Comparison of ENCODE assay signal across 8 cellular contexts in genomic region chr10:120423350-120424197, GRCh38. TPM values are rescaled to one million over a fixed set of nuclear protein-coding genes. Genes with fewer than 3 reads are reported as not detected.
DNase-seq lines count a peak whose midpoint lies in the region; ATAC-seq and TF ChIP-seq lines count a peak whose summit lies in the region.

No MANE protein-coding gene starts in this region.

- no peak overlapping the region for H3K4me3 Mint-ChIP-seq in effector memory CD8-positive, alpha-beta T cell

- TF ChIP-seq CTCF in GM10266 (IDR thresholded peaks at IDR 0.05; ENCODE audit: control insufficient read depth, insufficient read depth, low read depth, missing control alignments): peak; percentile 90

- H3K27me3 Mint-ChIP-seq in effector memory CD8-positive, alpha-beta T cell: peaks cover 11 to 37% of the 10 kb centered on the region in 2 donors

- H3K9me3 Mint-ChIP-seq in effector memory CD8-positive, alpha-beta T cell: no peaks in the 10 kb centered on the region

- no peaks in the 10 kb centered on the region for H3K4me1 Mint-ChIP-seq in effector memory CD8-positive, alpha-beta T cell (ENCODE audit: low read depth in 2 of 2)

- H3K27ac Mint-ChIP-seq in effector memory CD8-positive, alpha-beta T cell: no peak overlapping the region

- no peaks in the 10 kb centered on the region for H3K36me3 Mint-ChIP-seq in effector memory CD8-positive, alpha-beta T cell (ENCODE audit: insufficient read depth)

- DNase-seq in AML-193 (lab: John Stamatoyannopoulos, UW) (peak; percentile 9 to 26), GM10266 (ENCODE audit: extremely low spot score) (peak; percentile 54), RPMI8226 (peak; percentile 47), mucosa of gallbladder (ENCODE audit: low spot score) (peak; percentile 26)
- DNase-seq in effector memory CD8-positive, alpha-beta T cell: peak in 2 of 3 experiments; percentile 3 to 10

- ATAC-seq in HG03342 (IDR thresholded peaks at IDR 0.05; ENCODE audit: unreplicated experiment) (peak; percentile 65), GM21825 (IDR thresholded peaks at IDR 0.05; ENCODE audit: unreplicated experiment) (no peak), HG02938 (IDR thresholded peaks at IDR 0.05; ENCODE audit: unreplicated experiment) (no peak)
- ATAC-seq in effector memory CD8-positive, alpha-beta T cell (replicated peaks): no peak

RNA-seq across cellular contexts. Expression of gene PLPP4, which starts 33.5 kb away (rescaled TPM):
- 0.60 TPM for total RNA-seq in mucosa of gallbladder
